In the genomic region with DNA sequence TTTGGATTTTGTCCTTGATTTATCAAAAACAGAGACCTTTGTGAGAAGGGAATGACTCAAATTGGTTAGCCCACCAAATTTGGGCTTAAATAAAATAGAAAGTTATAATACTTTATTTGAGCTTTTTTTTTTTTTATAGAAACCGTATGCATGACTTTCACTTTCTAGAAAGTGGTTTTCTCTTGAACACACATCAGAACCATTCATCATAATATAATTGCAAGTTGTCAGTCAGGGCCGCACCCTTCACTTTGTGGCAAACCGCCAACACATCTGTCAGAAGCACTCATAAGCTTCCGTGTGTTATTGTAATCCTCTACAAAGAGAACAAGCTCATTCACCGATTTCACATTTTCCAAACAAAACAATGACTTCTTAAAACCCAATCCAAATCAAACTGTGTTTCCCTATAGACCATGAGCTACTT, we compare ENCODE assay signal across 8 cellular contexts.
DNase-seq lines count a peak whose midpoint lies in the region; ATAC-seq, FAIRE-seq and TF ChIP-seq lines count a peak whose summit lies in the region.
"Had no signal": no experiment of that assay in that cellular context is flagged by ENCODE, and none has a peak within 500 bp of the region (broad histone marks: within the 10 kb centered on the region; RNA-seq: fewer than 3 reads in every experiment).

No MANE protein-coding gene starts in this region.

- H3K4me3 ChIP-seq in astrocyte (ENCODE audit: insufficient read depth, low read depth, low read length) (no peak overlapping the region), neural cell (ENCODE audit: low read length) (no peak overlapping the region)
- H3K4me3 ChIP-seq: SJSA1 had no signal

- no peak overlapping the region for H3K9ac ChIP-seq in astrocyte (ENCODE audit: low read length)
- no peak overlapping the region for H3K9ac ChIP-seq in neural cell (ENCODE audit: low read length)

- no peaks in the 10 kb centered on the region for H3K36me3 Mint-ChIP-seq in astrocyte (ENCODE audit: low read depth, unreplicated experiment)

- TF ChIP-seq CTCF in astrocyte (IDR thresholded peaks at IDR 0.05; ENCODE audit: insufficient read depth, low read depth, low read length) (no peak), neural cell (IDR thresholded peaks at IDR 0.05; ENCODE audit: poor library complexity, severe bottlenecking) (no peak)

- H3K79me2 ChIP-seq in astrocyte (ENCODE audit: insufficient read depth, low read length) (no peaks in the 10 kb centered on the region), neural cell (replicated peaks; ENCODE audit: insufficient read depth, low read length) (no peaks in the 10 kb centered on the region)

- peak; percentile 10; the same call in 1 of the 2 replicates for TF ChIP-seq RAD21 in Ishikawa (IDR thresholded peaks at IDR 0.05; ENCODE audit: low read depth)
- TF ChIP-seq RAD21 in neural cell (conservative IDR thresholded peaks at IDR 0.05): no peak

- FAIRE-seq in astrocyte (lab: Jason Lieb, UNC): no peak

- H3K27me3 Mint-ChIP-seq in astrocyte (ENCODE audit: low read depth, unreplicated experiment): no peaks in the 10 kb centered on the region

- ATAC-seq in HG03439 (IDR thresholded peaks at IDR 0.05; ENCODE audit: unreplicated experiment) (no peak), GM19463 (IDR thresholded peaks at IDR 0.05; ENCODE audit: unreplicated experiment) (no peak), HG02763 (IDR thresholded peaks at IDR 0.05; ENCODE audit: unreplicated experiment) (no peak)

- H3K27ac ChIP-seq in astrocyte (ENCODE audit: low read depth, low read length): no peak overlapping the region
- H3K27ac ChIP-seq in neural cell (ENCODE audit: low read length): no peak overlapping the region
- H3K27ac ChIP-seq: SJSA1 had no signal

- H3K4me1 Mint-ChIP-seq in astrocyte (ENCODE audit: low read depth, unreplicated experiment): no peaks in the 10 kb centered on the region

- H4K20me1 ChIP-seq in astrocyte (ENCODE audit: insufficient read depth, low read length) (no peaks in the 10 kb centered on the region), neural cell (ENCODE audit: insufficient read depth) (no peaks in the 10 kb centered on the region)

- H3K4me2 ChIP-seq in astrocyte (ENCODE audit: low read length): no peak overlapping the region
- no peak overlapping the region for H3K4me2 ChIP-seq in neural cell (ENCODE audit: low read length)

- peak; percentile 80 for DNase-seq in NCI-H2029 treated with DMSO at 0.1 percent for 48 hours (lab: John Stamatoyannopoulos, UW)
- peak; percentile 2 for DNase-seq in astrocyte (ENCODE audit: low read depth)

- no peak overlapping the region for H3K4me3 Mint-ChIP-seq in astrocyte (ENCODE audit: unreplicated experiment)

- H3K27me3 ChIP-seq in astrocyte (ENCODE audit: insufficient read depth, low read length) (no peaks in the 10 kb centered on the region), neural cell (ENCODE audit: insufficient read depth, low read depth, low read length) (no peaks in the 10 kb centered on the region)
- H3K27me3 ChIP-seq: SJSA1 had no signal

- no peaks in the 10 kb centered on the region for H3K36me3 ChIP-seq in astrocyte (ENCODE audit: insufficient read depth, low read length)
- no peaks in the 10 kb centered on the region for H3K36me3 ChIP-seq in neural cell (ENCODE audit: insufficient read depth, low read length)
- H3K36me3 ChIP-seq: SJSA1 had no signal

- no peaks in the 10 kb centered on the region for H3K9me3 Mint-ChIP-seq in astrocyte (ENCODE audit: unreplicated experiment)

- H3K9me3 ChIP-seq in astrocyte (ENCODE audit: insufficient read depth, low read depth, low read length): no peaks in the 10 kb centered on the region
- H3K9me3 ChIP-seq in neural cell (ENCODE audit: low read length): no peaks in the 10 kb centered on the region
- H3K9me3 ChIP-seq: SJSA1 had no signal

- no peaks in the 10 kb centered on the region for H3F3A ChIP-seq in neural cell (ENCODE audit: insufficient read depth, low read length, poor library complexity, severe bottlenecking)

- no peaks in the 10 kb centered on the region for H3K4me1 ChIP-seq in astrocyte (ENCODE audit: insufficient read depth, low read length)
- H3K4me1 ChIP-seq: SJSA1 had no signal

- H2AFZ ChIP-seq in astrocyte (ENCODE audit: low read depth, low read length) (no peak overlapping the region), neural cell (ENCODE audit: low read depth, low read length) (no peak overlapping the region)

- TF ChIP-seq EP300 in Ishikawa (IDR thresholded peaks at IDR 0.05; ENCODE audit: borderline replicate concordance) (peak; percentile 72; the same call in 1 of the 2 replicates), neural cell (conservative IDR thresholded peaks at IDR 0.05; ENCODE audit: poor library complexity, severe bottlenecking) (peak; percentile 60)

- no peaks in the 10 kb centered on the region for H3K9me2 ChIP-seq in neural cell (ENCODE audit: insufficient read depth, low read length)

- no peak overlapping the region for H3K27ac Mint-ChIP-seq in astrocyte (ENCODE audit: unreplicated experiment)

TF ChIP-seq in Ishikawa, 13 proteins besides CTCF, POLR2A, EP300 and RAD21 (continues in another document):
- TF ChIP-seq EGR1 (IDR thresholded peaks at IDR 0.05) (no peak), YY1 (IDR thresholded peaks at IDR 0.05; ENCODE audit: low read depth) (no peak), ZBTB7A (IDR thresholded peaks at IDR 0.05; ENCODE audit: low read depth) (no peak), NFIC (IDR thresholded peaks at IDR 0.05) (peak; percentile 90), CEBPB (IDR thresholded peaks at IDR 0.05) (no peak), FOXM1 (IDR thresholded peaks at IDR 0.05; ENCODE audit: borderline replicate concordance, low read depth) (no peak), TEAD4 (IDR thresholded peaks at IDR 0.05) (peak; percentile 40; the same call in 1 of the 2 replicates), CREB1 (IDR thresholded peaks at IDR 0.05; ENCODE audit: low read depth) (no peak), TAF1 (IDR thresholded peaks at IDR 0.05; ENCODE audit: low read depth) (no peak), TCF12 (IDR thresholded peaks at IDR 0.05; ENCODE audit: low read depth) (peak; percentile 73)
- TF ChIP-seq, protein P1, sequence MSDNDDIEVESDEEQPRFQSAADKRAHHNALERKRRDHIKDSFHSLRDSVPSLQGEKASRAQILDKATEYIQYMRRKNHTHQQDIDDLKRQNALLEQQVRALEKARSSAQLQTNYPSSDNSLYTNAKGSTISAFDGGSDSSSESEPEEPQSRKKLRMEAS (IDR thresholded peaks at IDR 0.05): 0 out of 2 replicates have a peak, but pooled peaks have one; percentile 29
- TF ChIP-seq, protein P2, sequence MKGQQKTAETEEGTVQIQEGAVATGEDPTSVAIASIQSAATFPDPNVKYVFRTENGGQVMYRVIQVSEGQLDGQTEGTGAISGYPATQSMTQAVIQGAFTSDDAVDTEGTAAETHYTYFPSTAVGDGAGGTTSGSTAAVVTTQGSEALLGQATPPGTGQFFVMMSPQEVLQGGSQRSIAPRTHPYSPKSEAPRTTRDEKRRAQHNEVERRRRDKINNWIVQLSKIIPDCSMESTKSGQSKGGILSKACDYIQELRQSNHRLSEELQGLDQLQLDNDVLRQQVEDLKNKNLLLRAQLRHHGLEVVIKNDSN (IDR thresholded peaks at IDR 0.05): no peak

TF ChIP-seq in neural cell, 6 proteins besides CTCF, POLR2A, EP300 and RAD21:
- TF ChIP-seq, protein P3, sequence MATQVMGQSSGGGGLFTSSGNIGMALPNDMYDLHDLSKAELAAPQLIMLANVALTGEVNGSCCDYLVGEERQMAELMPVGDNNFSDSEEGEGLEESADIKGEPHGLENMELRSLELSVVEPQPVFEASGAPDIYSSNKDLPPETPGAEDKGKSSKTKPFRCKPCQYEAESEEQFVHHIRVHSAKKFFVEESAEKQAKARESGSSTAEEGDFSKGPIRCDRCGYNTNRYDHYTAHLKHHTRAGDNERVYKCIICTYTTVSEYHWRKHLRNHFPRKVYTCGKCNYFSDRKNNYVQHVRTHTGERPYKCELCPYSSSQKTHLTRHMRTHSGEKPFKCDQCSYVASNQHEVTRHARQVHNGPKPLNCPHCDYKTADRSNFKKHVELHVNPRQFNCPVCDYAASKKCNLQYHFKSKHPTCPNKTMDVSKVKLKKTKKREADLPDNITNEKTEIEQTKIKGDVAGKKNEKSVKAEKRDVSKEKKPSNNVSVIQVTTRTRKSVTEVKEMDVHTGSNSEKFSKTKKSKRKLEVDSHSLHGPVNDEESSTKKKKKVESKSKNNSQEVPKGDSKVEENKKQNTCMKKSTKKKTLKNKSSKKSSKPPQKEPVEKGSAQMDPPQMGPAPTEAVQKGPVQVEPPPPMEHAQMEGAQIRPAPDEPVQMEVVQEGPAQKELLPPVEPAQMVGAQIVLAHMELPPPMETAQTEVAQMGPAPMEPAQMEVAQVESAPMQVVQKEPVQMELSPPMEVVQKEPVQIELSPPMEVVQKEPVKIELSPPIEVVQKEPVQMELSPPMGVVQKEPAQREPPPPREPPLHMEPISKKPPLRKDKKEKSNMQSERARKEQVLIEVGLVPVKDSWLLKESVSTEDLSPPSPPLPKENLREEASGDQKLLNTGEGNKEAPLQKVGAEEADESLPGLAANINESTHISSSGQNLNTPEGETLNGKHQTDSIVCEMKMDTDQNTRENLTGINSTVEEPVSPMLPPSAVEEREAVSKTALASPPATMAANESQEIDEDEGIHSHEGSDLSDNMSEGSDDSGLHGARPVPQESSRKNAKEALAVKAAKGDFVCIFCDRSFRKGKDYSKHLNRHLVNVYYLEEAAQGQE (IDR thresholded peaks at IDR 0.05; ENCODE audit: borderline replicate concordance): no peak
- no peak for TF ChIP-seq SMC3 (conservative IDR thresholded peaks at IDR 0.05; ENCODE audit: poor library complexity)
- no peak for TF ChIP-seq MXI1 (conservative IDR thresholded peaks at IDR 0.05; ENCODE audit: poor library complexity, severe bottlenecking)
- TF ChIP-seq TAF1 (IDR thresholded peaks at IDR 0.05; ENCODE audit: low read depth): no peak
- no peak for TF ChIP-seq EZH2 (IDR thresholded peaks at IDR 0.05; ENCODE audit: borderline replicate concordance, insufficient read depth, low read length, poor library complexity, severe bottlenecking)
- TF ChIP-seq POLR2AphosphoS5 (IDR thresholded peaks at IDR 0.05): peak; percentile 22
